ENCODE assay signal across 8 cellular contexts in genomic region chr18:21735452-21736015, GRCh38. TPM values are rescaled to one million over a fixed set of nuclear protein-coding genes. Genes with fewer than 3 reads are reported as not detected.
DNase-seq lines count a peak whose midpoint lies in the region; ATAC-seq and TF ChIP-seq lines count a peak whose summit lies in the region.

No MANE protein-coding gene starts in this region.

- peak overlapping the region; percentile 49 for H3K27ac Mint-ChIP-seq in chondrocyte (ENCODE audit: unreplicated experiment)

- no peak for TF ChIP-seq CTCF in chondrocyte (IDR thresholded peaks at IDR 0.05)

- no peak for ATAC-seq in HG03139 (IDR thresholded peaks at IDR 0.05; ENCODE audit: unreplicated experiment)

- H3K9ac ChIP-seq in mucosa of stomach (ENCODE audit: low read length) = peak overlapping the region; percentile 25

- H3K27me3 Mint-ChIP-seq in chondrocyte (ENCODE audit: low read depth) = no peaks in the 10 kb centered on the region

- no peaks in the 10 kb centered on the region for H3K27me3 ChIP-seq in mucosa of stomach (ENCODE audit: control insufficient read depth, insufficient read depth, low read length)

- H3K4me1 ChIP-seq in mucosa of stomach (ENCODE audit: control insufficient read depth, insufficient read depth, low read length) = peaks cover 12% of the 10 kb centered on the region

- H3K9me3 ChIP-seq in mucosa of stomach (ENCODE audit: control insufficient read depth, low read length) = no peaks in the 10 kb centered on the region

- H3K4me3 Mint-ChIP-seq in chondrocyte (ENCODE audit: unreplicated experiment) = peak overlapping the region; percentile 6

- H3K36me3 Mint-ChIP-seq in chondrocyte (ENCODE audit: low read depth) = peaks cover 6% of the 10 kb centered on the region

- peak; percentile 72 for DNase-seq in ELR (ENCODE audit: low read depth)
- DNase-seq in SW480 (ENCODE audit: low spot score) = peak; percentile 69
- DNase-seq in chondrocyte (ENCODE audit: low spot score) = no peak
- no peak for DNase-seq in NCI-H146 (lab: John Stamatoyannopoulos, UW)
- DNase-seq in NCI-H226 = no peak
- DNase-seq in NCI-H1048 (lab: John Stamatoyannopoulos, UW) = no peak

- H3K36me3 ChIP-seq in mucosa of stomach (ENCODE audit: control insufficient read depth, insufficient read depth, low read length) = no peaks in the 10 kb centered on the region

- peaks cover 28% of the 10 kb centered on the region for H3K4me1 Mint-ChIP-seq in chondrocyte (ENCODE audit: low read depth)

- H3K9me3 Mint-ChIP-seq in chondrocyte (ENCODE audit: low read depth) = peaks cover 22% of the 10 kb centered on the region

- H3K4me3 ChIP-seq in mucosa of stomach (ENCODE audit: low read length) = no peak overlapping the region

RNA-seq across cellular contexts. Expression of gene MIB1, which starts 5.1 kb away (rescaled TPM):
- 68.0 to 75.4 TPM (median 70.2 TPM) in 3 replicates for total RNA-seq in chondrocyte

RNA-seq across cellular contexts. Expression of gene ABHD3, which starts 31.0 kb away (rescaled TPM):
- 3.7 to 6.8 TPM (median 4.3 TPM) in 3 replicates for total RNA-seq in chondrocyte

Comparison
In these comparisons a context has a peak if more than half of its experiments do, and no peak if none do; other contexts are left out.
1. DNase-seq: peak in ELR (single experiment) and SW480 (single experiment); none in chondrocyte (single experiment), NCI-H146 (single experiment), NCI-H226 (single experiment) and NCI-H1048 (single experiment).